ENCODE assay signal across 20 cellular contexts in genomic region chr20:46784450-46785127, GRCh38.
DNase-seq lines count a peak whose midpoint lies in the region; ATAC-seq, FAIRE-seq and TF ChIP-seq lines count a peak whose summit lies in the region.
"Had no signal": no experiment of that assay in that cellular context is flagged by ENCODE, and none has a peak within 500 bp of the region (broad histone marks: within the 10 kb centered on the region; RNA-seq: fewer than 3 reads in every experiment).

No MANE protein-coding gene starts in this region.

- no peak for FAIRE-seq in GM19239 (lab: Jason Lieb, UNC)
- FAIRE-seq: bronchial epithelial cell had no signal

- H3K27me3 Mint-ChIP-seq in naive thymus-derived CD8-positive, alpha-beta T cell, result peaks cover 15 to 32% (median 21%) of the 10 kb centered on the region in 5 donors

- H3K27ac ChIP-seq in fibroblast of lung (ENCODE audit: insufficient read depth, low read length), result no peak overlapping the region
- H3K27ac ChIP-seq in osteoblast (ENCODE audit: low read depth, low read length), result no peak overlapping the region
- H3K27ac ChIP-seq: C4-2B, ovary had no signal

- no peak overlapping the region for H3K4me3 Mint-ChIP-seq in naive thymus-derived CD8-positive, alpha-beta T cell
- H3K4me3 Mint-ChIP-seq: immature natural killer cell; stimulated activated naive CD8-positive, alpha-beta T cell treated with anti-CD3 and anti-CD28 coated beads, Interleukin-15, amount 100 ng/mL, for 72 hours; T-cell had no signal

- H3K4me1 ChIP-seq in fibroblast of lung (ENCODE audit: control insufficient read depth, extremely low read depth, insufficient read depth, low read length) (no peaks in the 10 kb centered on the region), osteoblast (ENCODE audit: insufficient read depth, low read length) (no peaks in the 10 kb centered on the region)

- no peaks in the 10 kb centered on the region for H3K4me1 Mint-ChIP-seq in naive thymus-derived CD8-positive, alpha-beta T cell
- H3K4me1 Mint-ChIP-seq: immature natural killer cell; stimulated activated naive CD8-positive, alpha-beta T cell treated with anti-CD3 and anti-CD28 coated beads, Interleukin-15, amount 100 ng/mL, for 72 hours; T-cell had no signal

- H3K9me3 Mint-ChIP-seq in naive thymus-derived CD8-positive, alpha-beta T cell, result no peaks in the 10 kb centered on the region
- H3K9me3 Mint-ChIP-seq: immature natural killer cell; stimulated activated naive CD8-positive, alpha-beta T cell treated with anti-CD3 and anti-CD28 coated beads, Interleukin-15, amount 100 ng/mL, for 72 hours; T-cell had no signal

- H3K4me2 ChIP-seq in fibroblast of lung (ENCODE audit: extremely low read depth, insufficient read depth, low read length) (no peak overlapping the region), osteoblast (ENCODE audit: insufficient read depth, low read length) (peak overlapping the region; percentile 26)

- TF ChIP-seq CTCF in fibroblast of lung (conservative IDR thresholded peaks at IDR 0.05 in 1 of 2, IDR thresholded peaks at IDR 0.05 in 1 of 2; ENCODE audit: low read depth in 1 of 2, low read length in 2 of 2) (no peak), osteoblast (IDR thresholded peaks at IDR 0.05; ENCODE audit: extremely low read depth, low read depth, low read length) (no peak)

- H2AFZ ChIP-seq in fibroblast of lung (ENCODE audit: low read length) (peak overlapping the region; percentile 10), osteoblast (ENCODE audit: low read length) (peak overlapping the region; percentile 92)

- no peak for ATAC-seq in naive thymus-derived CD8-positive, alpha-beta T cell
- ATAC-seq in GM18861 (IDR thresholded peaks at IDR 0.05; ENCODE audit: unreplicated experiment), result no peak
- ATAC-seq: Panc1; stimulated activated naive CD8-positive, alpha-beta T cell treated with anti-CD3 and anti-CD28 coated beads, Interleukin-15, amount 100 ng/mL, for 72 hours; T-cell had no signal

- H3K27me3 ChIP-seq in fibroblast of lung (ENCODE audit: control insufficient read depth, insufficient read depth, low read length) (no peaks in the 10 kb centered on the region), osteoblast (ENCODE audit: insufficient read depth, low read length) (no peaks in the 10 kb centered on the region)
- H3K27me3 ChIP-seq: ovary had no signal

- H3K36me3 ChIP-seq in fibroblast of lung (ENCODE audit: control insufficient read depth, insufficient read depth, low read length), result no peaks in the 10 kb centered on the region
- H3K36me3 ChIP-seq in osteoblast (ENCODE audit: insufficient read depth, low read length), result no peaks in the 10 kb centered on the region
- H3K36me3 ChIP-seq: ovary had no signal

- H4K20me1 ChIP-seq in fibroblast of lung (ENCODE audit: control insufficient read depth, extremely low read depth, insufficient read depth, low read length), result no peaks in the 10 kb centered on the region
- no peaks in the 10 kb centered on the region for H4K20me1 ChIP-seq in osteoblast (ENCODE audit: insufficient read depth, low read length)

- H3K79me2 ChIP-seq in fibroblast of lung (ENCODE audit: control insufficient read depth, insufficient read depth, low read length) (no peaks in the 10 kb centered on the region), osteoblast (ENCODE audit: insufficient read depth, low read length) (no peaks in the 10 kb centered on the region)

- H3K9ac ChIP-seq in fibroblast of lung (ENCODE audit: insufficient read depth, low read length), result no peak overlapping the region

- DNase-seq in EL (peak; percentile 57), OCI-M1 (lab: John Stamatoyannopoulos, UW) (peak; percentile 8), fibroblast of lung (ENCODE audit: low read depth in 2 of 2) (peak; percentile 21 to 29), osteoblast (ENCODE audit: insufficient read length, low spot score, missing footprints) (peak; percentile 87), GM19239 (ENCODE audit: insufficient read length, low spot score) (no peak), NCI-H2227 (lab: John Stamatoyannopoulos, UW; ENCODE audit: unreplicated experiment) (no peak)
- DNase-seq in naive thymus-derived CD8-positive, alpha-beta T cell, result no peak
- DNase-seq: activated CD4-positive, alpha-beta T cell treated with anti-CD3 and anti-CD28 coated beads for 1 hour; activated naive CD4-positive, alpha-beta T cell treated with Interleukin-2 at 50 U/mL for 16 hours; DMS79; immature natural killer cell; NCI-H2029 treated with DMSO at 0.1 percent for 48 hours; NCI-H526 treated with DMSO at 0.1 percent for 48 hours; ovary; stimulated activated naive CD8-positive, alpha-beta T cell treated with anti-CD3 and anti-CD28 coated beads, Interleukin-15, amount 100 ng/mL, for 72 hours; T-cell had no signal

- no peak overlapping the region for H3K27ac Mint-ChIP-seq in naive thymus-derived CD8-positive, alpha-beta T cell
- H3K27ac Mint-ChIP-seq: immature natural killer cell, T-cell had no signal

- POLR2A ChIA-PET in naive thymus-derived CD8-positive, alpha-beta T cell (lab: Charles Lee), result no interaction called here

- H3K4me3 ChIP-seq in fibroblast of lung (replicated peaks in 1 of 4; ENCODE audit: control extremely low read depth in 1 of 4, insufficient read depth in 1 of 4, low read depth in 3 of 4, low read length in 4 of 4) (no peak overlapping the region), osteoblast (ENCODE audit: insufficient read depth, low read length) (peak overlapping the region; percentile 31)
- H3K4me3 ChIP-seq: ovary had no signal

- peaks cover 0 to 2% (median 0%) of the 10 kb centered on the region in 3 donors for H3K36me3 Mint-ChIP-seq in naive thymus-derived CD8-positive, alpha-beta T cell
- H3K36me3 Mint-ChIP-seq: immature natural killer cell, T-cell had no signal

- H3K9me3 ChIP-seq in fibroblast of lung (ENCODE audit: control insufficient read depth, insufficient read depth, low read depth, low read length) (no peaks in the 10 kb centered on the region), osteoblast (ENCODE audit: low read depth, low read length) (no peaks in the 10 kb centered on the region)
- H3K9me3 ChIP-seq: ovary had no signal

Comparison
In these comparisons a context has a peak if more than half of its experiments do, and no peak if none do; other contexts are left out.
1. DNase-seq: peak in EL (single experiment), OCI-M1 (single experiment), fibroblast of lung (2 of 2) and osteoblast (single experiment); none in GM19239 (single experiment), naive thymus-derived CD8-positive, alpha-beta T cell (0 of 10) and NCI-H2227 (single experiment).